ENCODE assay signal across 14 cellular contexts in genomic region chr9:131218370-131218769, GRCh38. TPM values are rescaled to one million over a fixed set of nuclear protein-coding genes. Genes with fewer than 3 reads are reported as not detected.
DNase-seq lines count a peak whose midpoint lies in the region; ATAC-seq, FAIRE-seq and TF ChIP-seq lines count a peak whose summit lies in the region.
"Had no signal": no experiment of that assay in that cellular context is flagged by ENCODE, and none has a peak within 500 bp of the region (broad histone marks: within the 10 kb centered on the region; RNA-seq: fewer than 3 reads in every experiment).

No MANE protein-coding gene starts in this region.

- H3K79me2 ChIP-seq in GM23338 (replicated peaks; ENCODE audit: insufficient read depth) (no peaks in the 10 kb centered on the region), astrocyte (ENCODE audit: insufficient read depth, low read length) (no peaks in the 10 kb centered on the region), hepatocyte (no peaks in the 10 kb centered on the region)

- peak overlapping the region; percentile 36 for H3K27ac Mint-ChIP-seq in activated T-cell treated with anti-CD3 and anti-CD28 coated beads, Interleukin-2, amount 50 U/mL, for 24 hours
- H3K27ac Mint-ChIP-seq in activated T-cell treated with anti-CD3 and anti-CD28 coated beads, Interleukin-2, amount 50 U/mL, for 72 hours = no peak overlapping the region
- H3K27ac Mint-ChIP-seq in GM23338 (peak overlapping the region; percentile 44; the same call in 1 of the 2 replicates), astrocyte (ENCODE audit: unreplicated experiment) (peak overlapping the region; percentile 76), neural crest cell (ENCODE audit: unreplicated experiment) (peak overlapping the region; percentile 53)

- no peak overlapping the region for H2AFZ ChIP-seq in GM23338
- H2AFZ ChIP-seq in astrocyte (ENCODE audit: low read depth, low read length) = no peak overlapping the region
- H2AFZ ChIP-seq in hepatocyte = no peak overlapping the region
- H2AFZ ChIP-seq: GM23248 had no signal

- 77% methylated on average over 3 of the region's 5 CpGs for WGBS in hepatocyte (ENCODE audit: low lambda C conversion rate, missing lambda C conversion rate)

- H3K36me3 ChIP-seq in GM23338 (ENCODE audit: insufficient read depth) (no peaks in the 10 kb centered on the region), astrocyte (ENCODE audit: insufficient read depth, low read length) (peaks cover 5% of the 10 kb centered on the region), hepatocyte (replicated peaks; ENCODE audit: insufficient read depth, low read depth) (no peaks in the 10 kb centered on the region)

- H3K27me3 Mint-ChIP-seq in activated T-cell treated with anti-CD3 and anti-CD28 coated beads, Interleukin-2, amount 50 U/mL, for 24 hours = no peaks in the 10 kb centered on the region
- no peaks in the 10 kb centered on the region for H3K27me3 Mint-ChIP-seq in activated T-cell treated with anti-CD3 and anti-CD28 coated beads, Interleukin-2, amount 50 U/mL, for 72 hours (ENCODE audit: low read depth)
- H3K27me3 Mint-ChIP-seq in GM23338 (ENCODE audit: insufficient read depth, low read depth, poor library complexity) = no peaks in the 10 kb centered on the region
- H3K27me3 Mint-ChIP-seq in astrocyte (ENCODE audit: low read depth, unreplicated experiment) = no peaks in the 10 kb centered on the region
- no peaks in the 10 kb centered on the region for H3K27me3 Mint-ChIP-seq in neural crest cell (ENCODE audit: low read depth)

- DNase-seq in activated T-cell treated with anti-CD3 and anti-CD28 coated beads, Interleukin-2, amount 50 U/mL, for 24 hours = no peak
- no peak for DNase-seq in activated T-cell treated with anti-CD3 and anti-CD28 coated beads, Interleukin-2, amount 50 U/mL, for 72 hours
- DNase-seq in GM23338 (ENCODE audit: low spot score) (no peak), astrocyte (ENCODE audit: low read depth) (no peak), neural crest cell (ENCODE audit: low read depth, low spot score) (no peak), hepatocyte (ENCODE audit: low spot score) (no peak)
- DNase-seq: 8988T, AML-193, DMS 273 treated with DMSO at 0.1 percent for 48 hours, H7, IMR-90 had no signal

- H3K4me3 ChIP-seq in GM23338 (no peak overlapping the region), astrocyte (ENCODE audit: insufficient read depth, low read depth, low read length) (no peak overlapping the region), hepatocyte (no peak overlapping the region)
- H3K4me3 ChIP-seq: BLaER1, GM23248 had no signal

- H3K4me2 ChIP-seq in GM23338 (no peak overlapping the region), astrocyte (ENCODE audit: low read length) (no peak overlapping the region), hepatocyte (no peak overlapping the region)
- H3K4me2 ChIP-seq: BLaER1 had no signal

- no peak for FAIRE-seq in astrocyte (lab: Jason Lieb, UNC)

- H3K9me2 ChIP-seq in GM23338 (ENCODE audit: insufficient read depth) (no peaks in the 10 kb centered on the region), hepatocyte (replicated peaks; ENCODE audit: insufficient read depth) (no peaks in the 10 kb centered on the region)

- no peak overlapping the region for H3K27ac ChIP-seq in GM23338 (ENCODE audit: low read depth)
- H3K27ac ChIP-seq in astrocyte (ENCODE audit: low read depth, low read length) = no peak overlapping the region
- H3K27ac ChIP-seq in hepatocyte = no peak overlapping the region
- H3K27ac ChIP-seq: BLaER1, GM23248 had no signal

- H3K36me3 Mint-ChIP-seq in activated T-cell treated with anti-CD3 and anti-CD28 coated beads, Interleukin-2, amount 50 U/mL, for 24 hours (ENCODE audit: low read depth) = peaks cover 87% of the 10 kb centered on the region
- peaks cover 0 to 5% of the 10 kb centered on the region in 2 donors for H3K36me3 Mint-ChIP-seq in activated T-cell treated with anti-CD3 and anti-CD28 coated beads, Interleukin-2, amount 50 U/mL, for 72 hours (ENCODE audit: insufficient read depth in 2 of 2)
- H3K36me3 Mint-ChIP-seq in GM23338 (ENCODE audit: low read depth) (peaks cover 8% of the 10 kb centered on the region; the same call in 2 of the 3 replicates), astrocyte (ENCODE audit: low read depth, unreplicated experiment) (peaks cover 12% of the 10 kb centered on the region), neural crest cell (ENCODE audit: low read depth) (peaks cover 5% of the 10 kb centered on the region)

- H3K27me3 ChIP-seq in GM23338 (ENCODE audit: insufficient read depth) (no peaks in the 10 kb centered on the region), astrocyte (ENCODE audit: insufficient read depth, low read length) (no peaks in the 10 kb centered on the region), hepatocyte (no peaks in the 10 kb centered on the region)
- H3K27me3 ChIP-seq: BLaER1 had no signal

- no peak overlapping the region for H3K9ac ChIP-seq in astrocyte (ENCODE audit: low read length)
- H3K9ac ChIP-seq: BLaER1, GM23248 had no signal

- H3K9me3 Mint-ChIP-seq in activated T-cell treated with anti-CD3 and anti-CD28 coated beads, Interleukin-2, amount 50 U/mL, for 24 hours = no peaks in the 10 kb centered on the region
- H3K9me3 Mint-ChIP-seq in activated T-cell treated with anti-CD3 and anti-CD28 coated beads, Interleukin-2, amount 50 U/mL, for 72 hours = no peaks in the 10 kb centered on the region
- H3K9me3 Mint-ChIP-seq in GM23338 (no peaks in the 10 kb centered on the region), astrocyte (ENCODE audit: unreplicated experiment) (peaks cover 2% of the 10 kb centered on the region), neural crest cell (no peaks in the 10 kb centered on the region)

- peaks cover 6% of the 10 kb centered on the region for H3K4me1 Mint-ChIP-seq in activated T-cell treated with anti-CD3 and anti-CD28 coated beads, Interleukin-2, amount 50 U/mL, for 24 hours (ENCODE audit: low read depth)
- peaks cover 7% of the 10 kb centered on the region for H3K4me1 Mint-ChIP-seq in activated T-cell treated with anti-CD3 and anti-CD28 coated beads, Interleukin-2, amount 50 U/mL, for 72 hours (ENCODE audit: low read depth)
- peaks cover 27% of the 10 kb centered on the region for H3K4me1 Mint-ChIP-seq in GM23338
- peaks cover 27% of the 10 kb centered on the region for H3K4me1 Mint-ChIP-seq in astrocyte (ENCODE audit: low read depth, unreplicated experiment)
- H3K4me1 Mint-ChIP-seq in neural crest cell = peaks cover 12% of the 10 kb centered on the region

- H3K4me1 ChIP-seq in GM23338 (ENCODE audit: insufficient read depth) = peaks cover 16% of the 10 kb centered on the region
- no peaks in the 10 kb centered on the region for H3K4me1 ChIP-seq in astrocyte (ENCODE audit: insufficient read depth, low read length)
- H3K4me1 ChIP-seq in hepatocyte (ENCODE audit: insufficient read depth) = no peaks in the 10 kb centered on the region
- H3K4me1 ChIP-seq: BLaER1 had no signal

- no peaks in the 10 kb centered on the region for H3F3A ChIP-seq in GM23338 (replicated peaks; ENCODE audit: low read depth)

- H3K9me3 ChIP-seq in astrocyte (ENCODE audit: insufficient read depth, low read depth, low read length) (no peaks in the 10 kb centered on the region), hepatocyte (ENCODE audit: low read depth) (no peaks in the 10 kb centered on the region)
- H3K9me3 ChIP-seq: BLaER1 had no signal

- TF ChIP-seq CTCF in GM23338 (conservative IDR thresholded peaks at IDR 0.05; ENCODE audit: low read depth in 2 of 2) (no peak), astrocyte (IDR thresholded peaks at IDR 0.05; ENCODE audit: insufficient read depth, low read depth, low read length) (no peak), neural crest cell (conservative IDR thresholded peaks at IDR 0.05) (no peak), hepatocyte (IDR thresholded peaks at IDR 0.05; ENCODE audit: poor library complexity) (no peak)

- H4K20me1 ChIP-seq in GM23338 (replicated peaks; ENCODE audit: insufficient read depth) (no peaks in the 10 kb centered on the region), astrocyte (ENCODE audit: insufficient read depth, low read length) (peaks cover 8% of the 10 kb centered on the region), hepatocyte (ENCODE audit: insufficient read depth, poor library complexity, severe bottlenecking) (no peaks in the 10 kb centered on the region)
- H4K20me1 ChIP-seq: BLaER1 had no signal

- no peak for ATAC-seq in activated T-cell treated with anti-CD3 and anti-CD28 coated beads, Interleukin-2, amount 50 U/mL, for 72 hours (replicated peaks in 1 of 2)
- ATAC-seq in GM23338 (no peak), HG03439 (IDR thresholded peaks at IDR 0.05; ENCODE audit: unreplicated experiment) (no peak)

- H3K4me3 Mint-ChIP-seq in activated T-cell treated with anti-CD3 and anti-CD28 coated beads, Interleukin-2, amount 50 U/mL, for 24 hours = no peak overlapping the region
- no peak overlapping the region for H3K4me3 Mint-ChIP-seq in activated T-cell treated with anti-CD3 and anti-CD28 coated beads, Interleukin-2, amount 50 U/mL, for 72 hours
- no peak overlapping the region for H3K4me3 Mint-ChIP-seq in GM23338
- no peak overlapping the region for H3K4me3 Mint-ChIP-seq in astrocyte (ENCODE audit: unreplicated experiment)
- H3K4me3 Mint-ChIP-seq in neural crest cell = no peak overlapping the region

RNA-seq across cellular contexts. Expression of gene FAM78A, which starts 57.9 kb away (rescaled TPM):
- total RNA-seq in activated T-cell treated with anti-CD3 and anti-CD28 coated beads, Interleukin-2, amount 50 U/mL, for 72 hours = 10 to 100 TPM; 38.0 to 42.3 TPM
- 2.1 and 2.2 TPM in 2 replicates for total RNA-seq in GM23338 (2014; rRNA removed; shearing (Covaris generic))
- polyA plus RNA-seq in GM23338 (2016; fragmentation: Nextera tagmentation; extraction: Ambion mirVana) (0.57 and 0.75 TPM in 2 replicates), hepatocyte (0.61 TPM in 1 of 2 replicates, not detected in the other)
- total RNA-seq in astrocyte (0.73 and 1.1 TPM in 2 replicates), neural crest cell (3.8 and 4.4 TPM in 2 replicates), hepatocyte (0.27 and 0.52 TPM in 2 replicates)
